ENCODE assay signal across 32 cellular contexts in the genomic region with DNA sequence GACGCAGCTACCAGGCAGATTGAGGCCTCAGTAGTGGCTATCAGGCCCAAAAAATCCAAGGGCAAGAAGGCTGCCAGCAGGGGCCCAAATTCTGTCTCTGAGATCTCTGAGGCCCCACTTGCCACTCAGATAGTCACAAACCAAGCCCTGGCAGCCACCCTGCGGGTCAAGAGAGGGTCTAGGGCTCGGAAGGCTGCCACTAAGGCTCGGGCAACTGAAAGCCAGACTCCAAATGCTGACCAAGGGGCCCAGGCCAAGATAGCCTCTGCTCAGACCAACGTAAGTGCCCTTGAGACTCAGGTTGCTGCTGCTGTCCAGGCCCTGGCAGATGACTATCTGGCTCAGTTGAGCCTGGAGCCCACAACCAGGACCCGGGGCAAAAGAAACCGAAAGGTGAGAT.
"Had no signal": no experiment of that assay in that cellular context is flagged by ENCODE, and none has a peak within 500 bp of the region (broad histone marks: within the 10 kb centered on the region; RNA-seq: fewer than 3 reads in every experiment).

No MANE protein-coding gene starts in this region.

- H3K27me3 ChIP-seq: body of pancreas, brain microvascular endothelial cell had no signal

- H3K4me3 ChIP-seq: adrenal gland, body of pancreas, breast epithelium had no signal

- H3K27ac ChIP-seq: adrenal gland, body of pancreas, brain microvascular endothelial cell, breast epithelium, VCaP had no signal

- ATAC-seq: activated CD8-positive, alpha-beta T cell treated with anti-CD3 and anti-CD28 coated beads for 36 hours; activated naive CD4-positive, alpha-beta T cell treated with anti-CD3 and anti-CD28 coated beads, Interleukin-2, amount 50 U/mL, for 72 hours; activated T-cell treated with anti-CD3 and anti-CD28 coated beads, Interleukin-2, amount 50 U/mL, for 4 hours; activated T-cell treated with anti-CD3 and anti-CD28 coated beads, Interleukin-2, amount 50 U/mL, for 72 hours; activated T-helper 17 cell treated with anti-CD3 and anti-CD28 coated beads, Interleukin-2, amount 50 U/mL, for 72 hours; body of pancreas had no signal

- H3K9me3 ChIP-seq: adrenal gland, body of pancreas had no signal

- H3K36me3 ChIP-seq: adrenal gland, breast epithelium had no signal

- DNase-seq: activated B cell treated with CpG ODN at 0.5 μM for 24 hours; activated CD4-positive, alpha-beta memory T cell treated with anti-CD3 and anti-CD28 coated beads for 36 hours; activated CD4-positive, alpha-beta T cell treated with anti-CD3 and anti-CD28 coated beads for 4 hours; activated CD4-positive, alpha-beta T cell treated with anti-CD3 and anti-CD28 coated beads, Interleukin-2, amount 10 ng/mL, durations not matched to agents 24 days and 14 days; activated CD4-positive, alpha-beta T cell treated with anti-CD3 and anti-CD28 coated beads, Interleukin-2, amount 50 U/mL, for 1 hour; activated CD4-positive, alpha-beta T cell treated with anti-CD3 and anti-CD28 coated beads, Interleukin-2, amount 50 U/mL, for 4 hours; activated CD4-positive, CD25-positive, alpha-beta regulatory T cell treated with anti-CD3 and anti-CD28 coated beads, Interleukin-2, amount 50 U/mL, for 72 hours; activated CD8-positive, alpha-beta memory T cell treated with anti-CD3 and anti-CD28 coated beads, Interleukin-2, amount 50 U/mL, for 4 hours; activated CD8-positive, alpha-beta T cell treated with anti-CD3 and anti-CD28 coated beads for 36 hours; activated effector memory CD4-positive, alpha-beta T cell treated with anti-CD3 and anti-CD28 coated beads, Interleukin-2, amount 50 U/mL, for 16 hours; activated gamma-delta T cell treated with Interleukin-2 at 50 U/mL for 16 hours; activated naive CD4-positive, alpha-beta T cell; activated naive CD4-positive, alpha-beta T cell treated with anti-CD3 and anti-CD28 coated beads for 36 hours; activated naive CD4-positive, alpha-beta T cell treated with anti-CD3 and anti-CD28 coated beads, Interleukin-2, amount 50 U/mL, for 16 hours; activated naive CD8-positive, alpha-beta T cell treated with anti-CD3 and anti-CD28 coated beads for 36 hours; activated T-cell treated with anti-CD3 and anti-CD28 coated beads for 4 hours; activated T-cell treated with anti-CD3 and anti-CD28 coated beads, Interleukin-2, amount 50 U/mL, for 1 hour; activated T-cell treated with anti-CD3 and anti-CD28 coated beads, Interleukin-2, amount 50 U/mL, for 4 hours; activated T-cell treated with anti-CD3 and anti-CD28 coated beads, Interleukin-2, amount 50 U/mL, for 72 hours; adrenal gland; amniotic stem cell; aorta; body of pancreas; brain microvascular endothelial cell; central memory CD4-positive, alpha-beta T cell; T-helper 1 cell; T-helper 2 cell; T-helper 9 cell had no signal
